Comparison of ENCODE assay signal across 8 cellular contexts in genomic region chr7:30134523-30135270, GRCh38. TPM values are rescaled to one million over a fixed set of nuclear protein-coding genes. Genes with fewer than 3 reads are reported as not detected.
DNase-seq lines count a peak whose midpoint lies in the region; ATAC-seq, FAIRE-seq and TF ChIP-seq lines count a peak whose summit lies in the region.

MTURN (plus strand) TSS chr7:30134986; CDS start chr7:30135137, 151 bp downstream.

- peak; percentile 89 for FAIRE-seq in GM12891 (lab: Jason Lieb, UNC)

- peak within 1 kb of the TSS; percentile 98 for H3K27ac ChIP-seq in angular gyrus (ENCODE audit: low read depth, low read length)
- H3K27ac ChIP-seq in right atrium auricular region, result peak within 1 kb of the TSS; percentile 93 to 95

- ATAC-seq in HG02840 (IDR thresholded peaks at IDR 0.05; ENCODE audit: low FRiP score, unreplicated experiment), result peak; percentile 89

- no peak for TF ChIP-seq POLR2A in GM12891 (IDR thresholded peaks at IDR 0.05; ENCODE audit: low read depth, low read length)

- no peaks in the 10 kb centered on the region for H3K36me3 Mint-ChIP-seq in progenitor cell of endocrine pancreas (ENCODE audit: insufficient read depth)
- peaks cover under 1% of the 10 kb centered on the region for H3K36me3 Mint-ChIP-seq in type B pancreatic cell

- TF ChIP-seq CTCF in right atrium auricular region (IDR thresholded peaks at IDR 0.05) (no peak), progenitor cell of endocrine pancreas (IDR thresholded peaks at IDR 0.05; ENCODE audit: unreplicated experiment) (no peak), type B pancreatic cell (conservative IDR thresholded peaks at IDR 0.05) (peak; percentile 23)

- DNase-seq in GM12891 (ENCODE audit: insufficient read length, low spot score) (peak; percentile 93), NCI-H1436 (lab: John Stamatoyannopoulos, UW) (peak; percentile 91), T-helper 2 cell (peak; percentile 76 to 91 (median 84)), right atrium auricular region (ENCODE audit: low spot score) (peak; percentile 89), progenitor cell of endocrine pancreas (ENCODE audit: low spot score, unreplicated experiment) (peak; percentile 83), type B pancreatic cell (ENCODE audit: extremely low spot score, unreplicated experiment) (peak; percentile 90)

- H3K27me3 ChIP-seq in right atrium auricular region, result no peaks in the 10 kb centered on the region

- H3K27me3 Mint-ChIP-seq in progenitor cell of endocrine pancreas (no peaks in the 10 kb centered on the region), type B pancreatic cell (no peaks in the 10 kb centered on the region)

- H3K9me3 Mint-ChIP-seq in progenitor cell of endocrine pancreas (ENCODE audit: low read depth) (no peaks in the 10 kb centered on the region), type B pancreatic cell (no peaks in the 10 kb centered on the region)

- no peaks in the 10 kb centered on the region for H3K9me3 ChIP-seq in right atrium auricular region

- peaks cover 0 to 21% of the 10 kb centered on the region in 2 donors for H3K4me1 ChIP-seq in right atrium auricular region

- peak within 1 kb of the TSS; percentile 85 to 89 for H3K4me3 ChIP-seq in right atrium auricular region

- peak within 1 kb of the TSS; percentile 88 for H3K4me3 Mint-ChIP-seq in progenitor cell of endocrine pancreas (ENCODE audit: low read depth)
- H3K4me3 Mint-ChIP-seq in type B pancreatic cell, result peak within 1 kb of the TSS; percentile 96

- H3K4me1 Mint-ChIP-seq in progenitor cell of endocrine pancreas (ENCODE audit: low read depth) (peaks cover 7% of the 10 kb centered on the region), type B pancreatic cell (ENCODE audit: unreplicated experiment) (peaks cover 9% of the 10 kb centered on the region)

- H3K27ac Mint-ChIP-seq in progenitor cell of endocrine pancreas, result peak within 1 kb of the TSS; percentile 95
- peak within 1 kb of the TSS; percentile 91 for H3K27ac Mint-ChIP-seq in type B pancreatic cell

- no peaks in the 10 kb centered on the region for H3K36me3 ChIP-seq in right atrium auricular region

TF ChIP-seq in GM12891, 5 proteins besides CTCF, POLR2A, EP300 and RAD21:
- TF ChIP-seq POLR2AphosphoS5 (IDR thresholded peaks at IDR 0.05; ENCODE audit: low read depth, low read length) (no peak), POU2F2 (IDR thresholded peaks at IDR 0.05; ENCODE audit: low read depth, low read length) (no peak), TAF1 (IDR thresholded peaks at IDR 0.05; ENCODE audit: low read depth, low read length) (no peak), PAX5 (IDR thresholded peaks at IDR 0.05; ENCODE audit: insufficient read depth, low read length, severe bottlenecking) (no peak), SPI1 (IDR thresholded peaks at IDR 0.05; ENCODE audit: low read depth, low read length) (no peak)

RNA-seq across cellular contexts. Expression of gene MTURN, which starts in this region (rescaled TPM):
- polyA plus RNA-seq in GM12891 (2012; ENCODE audit: low read depth, missing spikeins), result 1.1 TPM
- total RNA-seq in right atrium auricular region, result 10 to 100 TPM; 17.4 to 65.4 TPM
- 20.0 and 20.1 TPM in 2 replicates for total RNA-seq in progenitor cell of endocrine pancreas
- total RNA-seq in type B pancreatic cell (ENCODE audit: low replicate concordance), result 16.6 and 23.3 TPM in 2 replicates

Comparison
In these comparisons a context has a peak if more than half of its experiments do, and no peak if none do; other contexts are left out.
1. Peak in every context shown above with its lines: DNase-seq, ATAC-seq, H3K4me3 ChIP-seq and H3K27ac ChIP-seq.